ENCODE assay signal across 8 cellular contexts in the genomic region with DNA sequence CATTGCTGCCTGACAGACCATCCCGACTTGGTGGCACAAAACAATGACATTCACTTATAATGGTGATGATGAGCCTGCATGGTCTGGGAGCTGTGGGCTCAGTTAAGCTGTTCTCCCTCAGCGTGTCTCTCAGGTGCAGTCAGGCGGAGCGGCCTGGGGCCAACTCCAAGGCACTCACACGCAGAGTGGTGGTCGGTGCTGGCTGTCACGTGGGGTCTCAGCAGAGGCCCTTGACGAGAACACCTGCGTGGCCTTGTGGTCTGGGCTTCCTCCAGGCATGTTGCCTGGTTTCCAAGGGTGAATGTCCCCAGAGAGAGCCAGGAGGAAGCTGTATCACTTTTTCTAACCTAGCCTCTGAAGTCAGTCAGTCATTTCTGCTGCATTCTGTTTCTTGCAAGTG.
DNase-seq lines count a peak whose midpoint lies in the region; ATAC-seq lines count a peak whose summit lies in the region.

No MANE protein-coding gene starts in this region.

- H3K36me3 ChIP-seq in rectal smooth muscle tissue (ENCODE audit: control insufficient read depth, insufficient read depth, low read length), result no peaks in the 10 kb centered on the region
- H3K36me3 ChIP-seq in effector memory CD4-positive, alpha-beta T cell (ENCODE audit: control insufficient read depth, insufficient read depth, low read length), result no peaks in the 10 kb centered on the region

- no peak overlapping the region for H3K9ac ChIP-seq in rectal smooth muscle tissue (ENCODE audit: low read length)

- H3K9me3 ChIP-seq in effector memory CD4-positive, alpha-beta T cell (ENCODE audit: control insufficient read depth, low read length), result no peaks in the 10 kb centered on the region

- peak; percentile 29 for DNase-seq in NCI-H2107 (lab: John Stamatoyannopoulos, UW)
- no peak for DNase-seq in effector memory CD4-positive, alpha-beta T cell
- DNase-seq in cortex of kidney (lab: John Stamatoyannopoulos, UW), result no peak
- no peak for DNase-seq in hippocampal formation (lab: John Stamatoyannopoulos, UW)
- no peak for DNase-seq in DMS 273 treated with DMSO at 0.1 percent for 48 hours (lab: John Stamatoyannopoulos, UW)

- no peak overlapping the region for H3K4me3 ChIP-seq in rectal smooth muscle tissue (ENCODE audit: low read length)
- H3K4me3 ChIP-seq in effector memory CD4-positive, alpha-beta T cell (ENCODE audit: insufficient read depth, low read depth, low read length, poor library complexity, severe bottlenecking), result no peak overlapping the region

- ATAC-seq in GM18907 (IDR thresholded peaks at IDR 0.05; ENCODE audit: unreplicated experiment) (peak; percentile 80), HG02763 (IDR thresholded peaks at IDR 0.05; ENCODE audit: unreplicated experiment) (peak; percentile 79)

- H3K27me3 ChIP-seq in rectal smooth muscle tissue (ENCODE audit: control insufficient read depth, insufficient read depth, low read length), result no peaks in the 10 kb centered on the region
- no peaks in the 10 kb centered on the region for H3K27me3 ChIP-seq in effector memory CD4-positive, alpha-beta T cell (replicated peaks; ENCODE audit: control insufficient read depth, insufficient read depth, low read length, poor library complexity, severe bottlenecking)

- peak overlapping the region; percentile 68 for H3K27ac ChIP-seq in rectal smooth muscle tissue (ENCODE audit: low read depth, low read length)
- no peak overlapping the region for H3K27ac ChIP-seq in effector memory CD4-positive, alpha-beta T cell (ENCODE audit: insufficient read depth, low read length, poor library complexity, severe bottlenecking)

- H3K4me1 ChIP-seq in rectal smooth muscle tissue (ENCODE audit: control insufficient read depth, insufficient read depth, low read length), result peaks cover 20% of the 10 kb centered on the region
- no peaks in the 10 kb centered on the region for H3K4me1 ChIP-seq in effector memory CD4-positive, alpha-beta T cell (ENCODE audit: control insufficient read depth, insufficient read depth, low read length, poor library complexity, severe bottlenecking)
